ENCODE assay signal across 8 cellular contexts in genomic region chr2:43484323-43484930, GRCh38.
DNase-seq lines count a peak whose midpoint lies in the region; ATAC-seq, FAIRE-seq and TF ChIP-seq lines count a peak whose summit lies in the region.

No MANE protein-coding gene starts in this region.

- no peak overlapping the region for H3K9ac ChIP-seq in endodermal cell (ENCODE audit: extremely low read depth, low read length, poor library complexity, severe bottlenecking)

- no peak overlapping the region for H3K4me3 Mint-ChIP-seq in endodermal cell

- no peak for ATAC-seq in GM18517 (IDR thresholded peaks at IDR 0.05; ENCODE audit: unreplicated experiment)

- no peaks in the 10 kb centered on the region for H3K36me3 ChIP-seq in endodermal cell (ENCODE audit: control insufficient read depth, insufficient read depth, low read length)

- no peak overlapping the region for H3K27ac Mint-ChIP-seq in endodermal cell

- H3K4me1 Mint-ChIP-seq in endodermal cell: peaks cover 46% of the 10 kb centered on the region

- H3K27ac ChIP-seq in endodermal cell (ENCODE audit: low read depth, low read length): no peak overlapping the region

- DNase-seq in DMS79 treated with DMSO at 0.1 percent for 48 hours (lab: John Stamatoyannopoulos, UW): peak; percentile 67
- DNase-seq in MV-4-11 (lab: John Stamatoyannopoulos, UW): peak; percentile 79
- peak; percentile 45 for DNase-seq in RCC 7860 (ENCODE audit: low spot score)
- DNase-seq in endodermal cell: no peak
- peak; percentile 71 for DNase-seq in midbrain (lab: John Stamatoyannopoulos, UW)
- no peak for DNase-seq in stimulated activated CD4-positive, alpha-beta T cell treated with anti-CD3 and anti-CD28 coated beads, Interleukin-12 subunit alpha, Interleukin-12 subunit beta, amount 100 ng/mL, for 4 hours
- no peak for DNase-seq in activated effector memory CD4-positive, alpha-beta T cell treated with anti-CD3 and anti-CD28 coated beads, Interleukin-2, amount 50 U/mL, for 16 hours

- no peaks in the 10 kb centered on the region for H3K27me3 ChIP-seq in endodermal cell (ENCODE audit: control insufficient read depth, insufficient read depth, low read length, poor library complexity, severe bottlenecking)

- TF ChIP-seq CTCF in endodermal cell (conservative IDR thresholded peaks at IDR 0.05): peak; percentile 87

- no peak overlapping the region for H3K4me3 ChIP-seq in endodermal cell (ENCODE audit: low read length)

- H3K9me3 ChIP-seq in endodermal cell (ENCODE audit: control insufficient read depth, low read length): peaks cover 4% of the 10 kb centered on the region

- FAIRE-seq in RCC 7860 (lab: Jason Lieb, UNC): peak; percentile 81

- no peaks in the 10 kb centered on the region for H3K4me1 ChIP-seq in endodermal cell (ENCODE audit: control insufficient read depth, insufficient read depth, low read length)

- H3K36me3 Mint-ChIP-seq in endodermal cell (ENCODE audit: low read depth): no peaks in the 10 kb centered on the region

- no peaks in the 10 kb centered on the region for H3K27me3 Mint-ChIP-seq in endodermal cell (ENCODE audit: insufficient read depth)

- no peaks in the 10 kb centered on the region for H3K9me3 Mint-ChIP-seq in endodermal cell

Comparison
In these comparisons a context has a peak if more than half of its experiments do, and no peak if none do; other contexts are left out.
1. DNase-seq: peak in DMS79 treated with DMSO at 0.1 percent for 48 hours (single experiment), MV-4-11 (single experiment), RCC 7860 (single experiment) and midbrain (single experiment); none in endodermal cell (single experiment), stimulated activated CD4-positive, alpha-beta T cell treated with anti-CD3 and anti-CD28 coated beads, Interleukin-12 subunit alpha, Interleukin-12 subunit beta, amount 100 ng/mL, for 4 hours (single experiment) and activated effector memory CD4-positive, alpha-beta T cell treated with anti-CD3 and anti-CD28 coated beads, Interleukin-2, amount 50 U/mL, for 16 hours (single experiment).